Comparison of ENCODE assay signal across 21 cellular contexts in genomic region chr12:89507015-89507824, GRCh38. TPM values are rescaled to one million over a fixed set of nuclear protein-coding genes. Genes with fewer than 3 reads are reported as not detected.
A peak's percentile ranks its signal among the peaks of the same experiment; 100 is the strongest.
DNase-seq lines count a peak whose midpoint lies in the region; ATAC-seq, FAIRE-seq and TF ChIP-seq lines count a peak whose summit lies in the region.
"Had no signal": no experiment of that assay in that cellular context is flagged by ENCODE, and none has a peak within 500 bp of the region (broad histone marks: within the 10 kb centered on the region; RNA-seq: fewer than 3 reads in every experiment).

No MANE protein-coding gene starts in this region.

- H3K4me3 ChIP-seq in endothelial cell of umbilical vein (replicated peaks in 1 of 3; ENCODE audit: insufficient read depth in 1 of 3, low read depth in 1 of 3, low read length in 3 of 3): no peak overlapping the region
- H3K4me3 ChIP-seq: gastrocnemius medialis, spleen, upper lobe of left lung had no signal

- ATAC-seq in omental fat pad (ENCODE audit: low FRiP score) (peak; percentile 71), HG03139 (IDR thresholded peaks at IDR 0.05; ENCODE audit: unreplicated experiment) (no peak)
- ATAC-seq: activated CD8-positive, alpha-beta memory T cell treated with anti-CD3 and anti-CD28 coated beads, Interleukin-2, amount 10 ng/mL, durations not matched to agents 7 days and 5 days; activated T-helper 17 cell treated with anti-CD3 and anti-CD28 coated beads, Interleukin-2, amount 50 U/mL, for 72 hours had no signal

- H2AFZ ChIP-seq in endothelial cell of umbilical vein (ENCODE audit: low read depth, low read length): no peak overlapping the region

- CTCF ChIA-PET in endothelial cell of umbilical vein (lab: Charles Lee): interaction anchor here (0.6 to 0.7 kb wide), 2 partner anchors 15 to 488 kb away, joined by 3 read pairs; no protein-coding TSS in a partner anchor

- TF ChIP-seq CTCF in endothelial cell of umbilical vein (IDR thresholded peaks at IDR 0.05; ENCODE audit: extremely low read depth in 1 of 2, insufficient read depth in 1 of 2, low read depth in 1 of 2, low read length in 2 of 2): no peak
- no peak for TF ChIP-seq CTCF in omental fat pad (IDR thresholded peaks at IDR 0.05)

- H3K27me3 ChIP-seq in endothelial cell of umbilical vein (ENCODE audit: control insufficient read depth in 2 of 2, insufficient read depth in 2 of 2, low read length in 2 of 2): no peaks in the 10 kb centered on the region
- H3K27me3 ChIP-seq: gastrocnemius medialis, spleen, upper lobe of left lung had no signal

- dilution Hi-C loops in endothelial cell of umbilical vein (cut with MboI; ENCODE audit: extremely low pct_ligation_motif_present, low sequenced_read_pairs): no loop called here

- H4K20me1 ChIP-seq in endothelial cell of umbilical vein (replicated peaks; ENCODE audit: control insufficient read depth, extremely low read depth, insufficient read depth, low read length): no peaks in the 10 kb centered on the region

- BruUV-seq in endothelial cell of umbilical vein (replicated peaks; lab: Mats Ljungman, UMichigan): no TSS peak

- no peak for DNase-seq in GM12891 (ENCODE audit: insufficient read length, low spot score)
- peak; percentile 47 to 58 for DNase-seq in NCI-H526 (lab: John Stamatoyannopoulos, UW)
- peak; percentile 40 for DNase-seq in endothelial cell of umbilical vein (ENCODE audit: low read depth, low spot score)
- no peak for DNase-seq in omental fat pad (ENCODE audit: low spot score)
- DNase-seq in germinal center (ENCODE audit: low spot score): no peak
- no peak for DNase-seq in cerebellum (ENCODE audit: low spot score)
- no peak for DNase-seq in occipital lobe (lab: John Stamatoyannopoulos, UW)
- DNase-seq: activated CD4-positive, alpha-beta T cell treated with anti-CD3 and anti-CD28 coated beads for 4 hours; activated CD8-positive, alpha-beta memory T cell treated with anti-CD3 and anti-CD28 coated beads, Interleukin-2, amount 10 ng/mL, durations not matched to agents 7 days and 5 days; activated naive CD8-positive, alpha-beta T cell treated with anti-CD3 and anti-CD28 coated beads, Interleukin-2, amount 10 ng/mL, durations not matched to agents 7 days and 5 days; CD4-positive, alpha-beta T cell; erythroblast; gastrocnemius medialis; HCEC 1CT; OCI-M1; SIG-M5; spleen; stimulated activated CD4-positive, alpha-beta T cell treated with anti-CD3 and anti-CD28 coated beads, Interleukin-4, amount 100 ng/mL, for 4 hours; upper lobe of left lung had no signal

- TF ChIP-seq POLR2A in GM12891 (IDR thresholded peaks at IDR 0.05; ENCODE audit: low read depth, low read length) (no peak), endothelial cell of umbilical vein (IDR thresholded peaks at IDR 0.05; ENCODE audit: low read depth, low read length) (no peak)

- intact Hi-C loops in endothelial cell of umbilical vein (cut with micrococcal nuclease): no loop called here

- POLR2A ChIA-PET in endothelial cell of umbilical vein (lab: Charles Lee): no interaction called here

- H3K36me3 ChIP-seq in endothelial cell of umbilical vein (ENCODE audit: control insufficient read depth in 2 of 2, extremely low read depth in 1 of 2, insufficient read depth in 2 of 2, low read length in 2 of 2): no peaks in the 10 kb centered on the region
- H3K36me3 ChIP-seq: gastrocnemius medialis, spleen, upper lobe of left lung had no signal

- FAIRE-seq in GM12891 (lab: Jason Lieb, UNC): peak; percentile 9
- peak; percentile 43 for FAIRE-seq in endothelial cell of umbilical vein (lab: Jason Lieb, UNC)

- H3K79me2 ChIP-seq in endothelial cell of umbilical vein (ENCODE audit: control insufficient read depth, insufficient read depth, low read length): no peaks in the 10 kb centered on the region

- H3K4me1 ChIP-seq in endothelial cell of umbilical vein (ENCODE audit: control insufficient read depth, extremely low read depth, insufficient read depth, low read length): peaks cover 14% of the 10 kb centered on the region
- H3K4me1 ChIP-seq: gastrocnemius medialis had no signal

- no peaks in the 10 kb centered on the region for H3K9me3 ChIP-seq in endothelial cell of umbilical vein (replicated peaks; ENCODE audit: control insufficient read depth, insufficient read depth, low read length)
- H3K9me3 ChIP-seq: gastrocnemius medialis, spleen, upper lobe of left lung had no signal

- H3K27ac ChIP-seq in endothelial cell of umbilical vein (ENCODE audit: insufficient read depth, low read depth, low read length): no peak overlapping the region
- H3K27ac ChIP-seq: spleen, upper lobe of left lung had no signal

- no peak overlapping the region for H3K9ac ChIP-seq in endothelial cell of umbilical vein (replicated peaks; ENCODE audit: extremely low read depth, insufficient read depth, low read length)

- no peaks in the 10 kb centered on the region for H3K9me1 ChIP-seq in endothelial cell of umbilical vein (replicated peaks; ENCODE audit: control insufficient read depth, extremely low read depth, insufficient read depth, low read length)

- H3K4me2 ChIP-seq in endothelial cell of umbilical vein (ENCODE audit: insufficient read depth, low read length): no peak overlapping the region

TF ChIP-seq in GM12891, 5 proteins besides CTCF, POLR2A, EP300 and RAD21:
- TF ChIP-seq SPI1 (IDR thresholded peaks at IDR 0.05; ENCODE audit: low read depth, low read length) (no peak), TAF1 (IDR thresholded peaks at IDR 0.05; ENCODE audit: low read depth, low read length) (no peak), POLR2AphosphoS5 (IDR thresholded peaks at IDR 0.05; ENCODE audit: low read depth, low read length) (no peak), PAX5 (IDR thresholded peaks at IDR 0.05; ENCODE audit: insufficient read depth, low read length, severe bottlenecking) (no peak), POU2F2 (IDR thresholded peaks at IDR 0.05; ENCODE audit: low read depth, low read length) (no peak)
TF ChIP-seq in GM12891: peak in this region for 0.

TF ChIP-seq in endothelial cell of umbilical vein, 7 proteins besides CTCF, POLR2A, EP300 and RAD21:
- TF ChIP-seq POLR2AphosphoS5 (IDR thresholded peaks at IDR 0.05; ENCODE audit: insufficient read depth, low read depth, low read length) (no peak), EZH2 (IDR thresholded peaks at IDR 0.05; ENCODE audit: borderline replicate concordance, low read depth, low read length, severe bottlenecking) (no peak), MYC (IDR thresholded peaks at IDR 0.05; ENCODE audit: low read depth, low read length) (no peak), JUN (IDR thresholded peaks at IDR 0.05; ENCODE audit: borderline replicate concordance, insufficient read depth, insufficient read length, low read depth) (no peak), FOS (IDR thresholded peaks at IDR 0.05; ENCODE audit: borderline replicate concordance, insufficient read depth, low read length) (no peak), GATA2 (IDR thresholded peaks at IDR 0.05; ENCODE audit: insufficient read depth, insufficient read length, low read depth, low read length) (no peak)
- TF ChIP-seq, protein P1, sequence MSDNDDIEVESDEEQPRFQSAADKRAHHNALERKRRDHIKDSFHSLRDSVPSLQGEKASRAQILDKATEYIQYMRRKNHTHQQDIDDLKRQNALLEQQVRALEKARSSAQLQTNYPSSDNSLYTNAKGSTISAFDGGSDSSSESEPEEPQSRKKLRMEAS (IDR thresholded peaks at IDR 0.05; ENCODE audit: insufficient read depth, insufficient read length): no peak
TF ChIP-seq in endothelial cell of umbilical vein: peak in this region for 0.

RNA-seq across cellular contexts. Expression of gene GALNT4, which starts 17.4 kb away (rescaled TPM):
- polyA plus RNA-seq in GM12891 (2012; ENCODE audit: low read depth, missing spikeins): 0.78 TPM
- total RNA-seq in endothelial cell of umbilical vein (9.8 and 10.9 TPM in 2 replicates), omental fat pad (10 to 100 TPM in 2 of 4 donors, 1 to 10 TPM in 2; 7.5 to 16.6 (median 9.8) TPM), cerebellum (5.4 TPM), occipital lobe (3.3 TPM)
- polyA plus RNA-seq in endothelial cell of umbilical vein: 1.3 and 2.0 TPM in 2 replicates
- 1.8 and 2.3 TPM in 2 replicates for polyA plus RNA-seq in endothelial cell of umbilical vein (2011; cell fraction: cytosol; rRNA removed)
- 2.0 and 3.5 TPM in 2 replicates for polyA plus RNA-seq in endothelial cell of umbilical vein (2011; cell fraction: nucleus; rRNA removed)
- polyA plus RNA-seq in endothelial cell of umbilical vein (2012): 5.9 and 9.0 TPM in 2 replicates
- polyA minus RNA-seq in endothelial cell of umbilical vein: 3.4 and 4.5 TPM in 2 replicates
- polyA minus RNA-seq in endothelial cell of umbilical vein (2011; cell fraction: cytosol; rRNA and poly(A)+ RNA removed): not detected
- polyA minus RNA-seq in endothelial cell of umbilical vein (2011; cell fraction: nucleus; rRNA and poly(A)+ RNA removed): 4.8 TPM in 2 replicates

RNA-seq across cellular contexts. Expression of gene POC1B, which starts 18.6 kb away (rescaled TPM):
- polyA plus RNA-seq in GM12891 (2012; ENCODE audit: low read depth, missing spikeins): 6.2 TPM
- total RNA-seq in endothelial cell of umbilical vein (18.2 and 22.9 TPM in 2 replicates), omental fat pad (10 to 100 TPM; 17.9 to 34.8 (median 23.6) TPM), cerebellum (30.1 TPM), occipital lobe (15.6 TPM)
- polyA plus RNA-seq in endothelial cell of umbilical vein: 6.5 and 7.1 TPM in 2 replicates
- 9.4 and 10.4 TPM in 2 replicates for polyA plus RNA-seq in endothelial cell of umbilical vein (2011; cell fraction: cytosol; rRNA removed)
- polyA plus RNA-seq in endothelial cell of umbilical vein (2011; cell fraction: nucleus; rRNA removed): 14.8 and 15.6 TPM in 2 replicates
- polyA plus RNA-seq in endothelial cell of umbilical vein (2012): 14.4 and 16.9 TPM in 2 replicates
- 19.0 and 22.4 TPM in 2 replicates for polyA minus RNA-seq in endothelial cell of umbilical vein
- polyA minus RNA-seq in endothelial cell of umbilical vein (2011; cell fraction: cytosol; rRNA and poly(A)+ RNA removed): 6.8 TPM
- 34.2 and 44.5 TPM in 2 replicates for polyA minus RNA-seq in endothelial cell of umbilical vein (2011; cell fraction: nucleus; rRNA and poly(A)+ RNA removed)

Comparison
In these comparisons a context has a peak if more than half of its experiments do, and no peak if none do; other contexts are left out.
1. DNase-seq: peak in NCI-H526 (2 of 2) and endothelial cell of umbilical vein (single experiment); none in GM12891 (single experiment), omental fat pad (single experiment), germinal center (single experiment), cerebellum (single experiment) and occipital lobe (single experiment).